Comparison of ENCODE assay signal across 8 cellular contexts in the genomic region with DNA sequence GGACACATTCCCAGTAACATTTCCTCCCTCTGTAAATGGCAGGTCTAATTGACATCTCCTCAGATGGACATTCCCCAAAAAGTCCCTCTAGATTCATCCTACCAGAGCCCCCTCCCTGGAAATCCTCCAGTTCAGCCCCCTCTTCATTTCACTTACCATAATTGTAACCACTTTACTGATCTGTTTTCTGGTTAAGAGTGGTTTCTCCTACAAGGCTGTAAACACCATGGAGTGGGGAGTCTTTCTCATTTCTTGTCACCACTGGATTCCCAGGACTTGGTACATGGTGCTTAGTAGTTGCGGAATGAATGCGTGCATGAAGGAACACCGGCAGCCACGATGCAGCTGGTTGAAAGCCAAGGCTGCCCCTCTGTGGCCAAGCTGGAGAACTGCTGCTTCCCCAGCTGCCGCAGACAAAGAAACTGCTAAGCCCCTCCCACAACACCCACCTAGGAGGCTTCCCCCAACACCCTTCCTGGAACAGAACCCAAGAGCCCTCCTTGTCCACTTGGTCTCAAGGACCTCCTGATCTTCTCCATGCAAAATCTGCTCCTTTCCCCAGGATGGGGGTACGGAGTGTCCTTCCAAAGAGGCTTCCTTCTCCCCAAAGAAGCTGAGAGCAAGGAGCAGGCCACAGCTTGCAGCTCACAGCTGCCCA. TPM values are rescaled to one million over a fixed set of nuclear protein-coding genes. Genes with fewer than 3 reads are reported as not detected.
DNase-seq lines count a peak whose midpoint lies in the region; ATAC-seq and TF ChIP-seq lines count a peak whose summit lies in the region.

No MANE protein-coding gene starts in this region.

- H3K36me3 Mint-ChIP-seq in osteocyte (ENCODE audit: unreplicated experiment), result peaks cover 29% of the 10 kb centered on the region

- no peaks in the 10 kb centered on the region for H3K27me3 Mint-ChIP-seq in osteocyte (ENCODE audit: unreplicated experiment)

- no peaks in the 10 kb centered on the region for H3K36me3 ChIP-seq in SJCRH30
- peaks cover 0 to 28% (median 7%) of the 10 kb centered on the region in 3 donors for H3K36me3 ChIP-seq in tibial artery

- H3K4me1 ChIP-seq in SJCRH30 (no peaks in the 10 kb centered on the region), tibial artery (no peaks in the 10 kb centered on the region)

- intact Hi-C loops in tibial artery (cut with DNase I; ENCODE audit: low total_unique reads), result no loop called here

- H3K4me1 Mint-ChIP-seq in osteocyte (ENCODE audit: unreplicated experiment), result peaks cover 25% of the 10 kb centered on the region

- peak; percentile 97 for TF ChIP-seq CTCF in GM10266 (IDR thresholded peaks at IDR 0.05; ENCODE audit: control insufficient read depth, insufficient read depth, low read depth, missing control alignments)
- TF ChIP-seq CTCF in osteocyte (IDR thresholded peaks at IDR 0.05), result peak; percentile 94
- TF ChIP-seq CTCF in tibial artery (IDR thresholded peaks at IDR 0.05), result peak; percentile 91 to 95

- no peak overlapping the region for H3K4me3 Mint-ChIP-seq in osteocyte (ENCODE audit: unreplicated experiment)

- ATAC-seq in HG03280 (IDR thresholded peaks at IDR 0.05; ENCODE audit: unreplicated experiment), result no peak

- H3K9me3 Mint-ChIP-seq in osteocyte (ENCODE audit: unreplicated experiment), result no peaks in the 10 kb centered on the region

- H3K27me3 ChIP-seq in SJCRH30, result no peaks in the 10 kb centered on the region
- no peaks in the 10 kb centered on the region for H3K27me3 ChIP-seq in tibial artery

- H3K4me3 ChIP-seq in SJCRH30 (no peak overlapping the region), tibial artery (no peak overlapping the region)

- H3K27ac Mint-ChIP-seq in osteocyte (ENCODE audit: unreplicated experiment), result peak overlapping the region; percentile 79

- H3K27ac ChIP-seq in SJCRH30 (no peak overlapping the region), tibial artery (no peak overlapping the region)

- DNase-seq in GM10266 (ENCODE audit: extremely low spot score) (peak; percentile 90), LHCN-M2 (ENCODE audit: low read depth) (peak; percentile 56), SJCRH30 (peak; percentile 80 to 87), glomerular endothelial cell (ENCODE audit: extremely low read depth, low read depth, low spot score) (peak; percentile 20), osteocyte (ENCODE audit: extremely low spot score, unreplicated experiment) (peak; percentile 92), tibial artery (peak; percentile 70 to 80)
- DNase-seq in activated gamma-delta T cell treated with anti-CD3 and anti-CD28 coated beads, Interleukin-2, amount 50 U/mL, for 16 hours (ENCODE audit: low read depth), result peak; percentile 52

- H3K9me3 ChIP-seq in SJCRH30 (replicated peaks) (no peaks in the 10 kb centered on the region), tibial artery (no peaks in the 10 kb centered on the region)

RNA-seq across cellular contexts. Expression of a gene that starts 18.6 kb away (rescaled TPM):
- 13.3 and 18.0 TPM in 2 replicates for total RNA-seq in LHCN-M2 (2014; rRNA removed)
- polyA plus RNA-seq in LHCN-M2 (2012), result 16.2 TPM
- total RNA-seq in SJCRH30 (2014; rRNA removed; shearing (Covaris generic)), result 10.6 and 12.9 TPM in 2 replicates
- total RNA-seq in glomerular endothelial cell, result 5.8 and 17.4 TPM in 2 replicates
- total RNA-seq in osteocyte, result 48.4 and 50.8 TPM in 2 replicates

RNA-seq across cellular contexts. Expression of a gene that starts 39.4 kb away (rescaled TPM):
- total RNA-seq in LHCN-M2 (2014; rRNA removed) (29.4 and 31.6 TPM in 2 replicates), glomerular endothelial cell (16.1 and 25.7 TPM in 2 replicates), osteocyte (44.7 and 46.3 TPM in 2 replicates)
- 18.9 TPM for polyA plus RNA-seq in LHCN-M2 (2012)
- total RNA-seq in SJCRH30 (2014; rRNA removed; shearing (Covaris generic)), result 12.2 and 12.7 TPM in 2 replicates

RNA-seq across cellular contexts. Expression of a gene that starts 51.2 kb away (rescaled TPM):
- total RNA-seq in LHCN-M2 (2014; rRNA removed) (32.4 and 42.1 TPM in 2 replicates), glomerular endothelial cell (72.2 and 108 TPM in 2 replicates), osteocyte (104 TPM in 2 replicates)
- polyA plus RNA-seq in LHCN-M2 (2012), result 78.8 TPM
- 14.7 and 15.2 TPM in 2 replicates for total RNA-seq in SJCRH30 (2014; rRNA removed; shearing (Covaris generic))

Comparison
In these comparisons a context has a peak if more than half of its experiments do, and no peak if none do; other contexts are left out.
1. DNase-seq: peak in every context shown above with its lines; median percentile 92 in osteocyte; 90 in GM10266; 84 in SJCRH30; 75 in tibial artery; 56 in LHCN-M2; 52 in activated gamma-delta T cell treated with anti-CD3 and anti-CD28 coated beads, Interleukin-2, amount 50 U/mL, for 16 hours; 20 in glomerular endothelial cell.